In the genomic region with DNA sequence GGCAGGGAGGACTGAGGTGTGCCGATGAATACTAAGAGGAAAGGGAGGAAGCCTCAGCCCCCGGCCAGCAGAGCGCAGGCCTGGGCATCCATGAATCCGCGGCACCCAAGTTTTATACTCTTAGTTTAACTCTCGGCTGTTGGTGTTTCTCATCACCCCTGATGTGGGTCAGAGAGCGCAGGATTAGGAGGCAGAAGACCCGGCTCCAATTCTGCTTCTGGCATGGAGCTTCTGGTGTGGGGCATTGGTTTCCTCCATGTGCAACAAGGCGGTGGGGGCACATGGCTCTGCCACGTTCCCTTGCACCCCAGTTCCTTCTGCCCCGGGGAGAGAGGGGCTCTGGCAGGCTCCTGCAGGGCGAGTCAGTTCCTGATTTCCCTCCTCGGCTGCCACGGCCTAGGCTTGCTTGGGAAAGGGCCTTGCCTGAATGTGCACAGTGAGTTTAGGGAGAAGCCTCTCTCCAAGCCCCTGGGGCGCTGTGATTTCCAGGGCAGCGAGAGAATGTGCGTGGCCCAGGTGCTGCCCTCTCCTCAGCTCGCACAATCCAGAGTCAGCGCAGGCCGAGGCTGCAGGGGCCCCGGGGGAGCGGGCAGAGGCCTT, we compare ENCODE assay signal across 11 cellular contexts. TPM values are rescaled to one million over a fixed set of nuclear protein-coding genes. Genes with fewer than 3 reads are reported as not detected.
DNase-seq lines count a peak whose midpoint lies in the region; ATAC-seq and TF ChIP-seq lines count a peak whose summit lies in the region.
"Had no signal": no experiment of that assay in that cellular context is flagged by ENCODE, and none has a peak within 500 bp of the region (broad histone marks: within the 10 kb centered on the region; RNA-seq: fewer than 3 reads in every experiment).

No MANE protein-coding gene starts in this region.

- H3K27ac Mint-ChIP-seq in activated naive CD4-positive, alpha-beta T cell treated with anti-CD3 and anti-CD28 coated beads for 36 hours = peak overlapping the region; percentile 96
- H3K27ac Mint-ChIP-seq in activated T-helper 17 cell treated with anti-CD3 and anti-CD28 coated beads, Interleukin-2, amount 50 U/mL, for 72 hours = peak overlapping the region; percentile 82
- H3K27ac Mint-ChIP-seq in type B pancreatic cell = peak overlapping the region; percentile 86

- peaks cover 10% of the 10 kb centered on the region for H3K9me3 Mint-ChIP-seq in activated naive CD4-positive, alpha-beta T cell treated with anti-CD3 and anti-CD28 coated beads for 36 hours
- H3K9me3 Mint-ChIP-seq in activated T-helper 17 cell treated with anti-CD3 and anti-CD28 coated beads, Interleukin-2, amount 50 U/mL, for 72 hours = no peaks in the 10 kb centered on the region
- H3K9me3 Mint-ChIP-seq in type B pancreatic cell = no peaks in the 10 kb centered on the region

- H3K36me3 Mint-ChIP-seq in activated naive CD4-positive, alpha-beta T cell treated with anti-CD3 and anti-CD28 coated beads for 36 hours (ENCODE audit: low read depth) = peaks cover 10% of the 10 kb centered on the region
- no peaks in the 10 kb centered on the region for H3K36me3 Mint-ChIP-seq in activated T-helper 17 cell treated with anti-CD3 and anti-CD28 coated beads, Interleukin-2, amount 50 U/mL, for 72 hours (ENCODE audit: low read depth)
- H3K36me3 Mint-ChIP-seq in type B pancreatic cell = peaks cover 16% of the 10 kb centered on the region

- intact Hi-C loops in activated naive CD4-positive, alpha-beta T cell treated with anti-CD3 and anti-CD28 coated beads for 36 hours (cut with micrococcal nuclease) = loop anchor here (1.0 to 5.0 kb wide), 12 partner anchors 16 to 439 kb away; a partner anchor contains a TSS

- CTCF ChIA-PET in activated naive CD4-positive, alpha-beta T cell treated with anti-CD3 and anti-CD28 coated beads for 36 hours (lab: Charles Lee) = interaction anchor here (0.9 to 4.1 kb wide), 10 partner anchors 8 to 67 kb away, joined by 3 to 54 read pairs (median 10); no protein-coding TSS in a partner anchor

- peak overlapping the region; percentile 64 for H3K4me3 Mint-ChIP-seq in activated naive CD4-positive, alpha-beta T cell treated with anti-CD3 and anti-CD28 coated beads for 36 hours
- peak overlapping the region; percentile 77 for H3K4me3 Mint-ChIP-seq in activated T-helper 17 cell treated with anti-CD3 and anti-CD28 coated beads, Interleukin-2, amount 50 U/mL, for 72 hours
- H3K4me3 Mint-ChIP-seq in type B pancreatic cell = peak overlapping the region; percentile 80

- TF ChIP-seq CTCF in type B pancreatic cell (conservative IDR thresholded peaks at IDR 0.05) = no peak

- H3K4me1 Mint-ChIP-seq in activated naive CD4-positive, alpha-beta T cell treated with anti-CD3 and anti-CD28 coated beads for 36 hours (ENCODE audit: low read depth) = peaks cover 28% of the 10 kb centered on the region
- peaks cover 29% of the 10 kb centered on the region for H3K4me1 Mint-ChIP-seq in activated T-helper 17 cell treated with anti-CD3 and anti-CD28 coated beads, Interleukin-2, amount 50 U/mL, for 72 hours
- H3K4me1 Mint-ChIP-seq in type B pancreatic cell (ENCODE audit: unreplicated experiment) = peaks cover 14% of the 10 kb centered on the region

- no peak for ATAC-seq in activated T-helper 17 cell treated with anti-CD3 and anti-CD28 coated beads, Interleukin-2, amount 50 U/mL, for 72 hours (replicated peaks)
- ATAC-seq in left lobe of liver = no peak
- ATAC-seq in HG03108 (IDR thresholded peaks at IDR 0.05; ENCODE audit: unreplicated experiment) = no peak

- H3K27me3 Mint-ChIP-seq in activated naive CD4-positive, alpha-beta T cell treated with anti-CD3 and anti-CD28 coated beads for 36 hours (ENCODE audit: low read depth) = no peaks in the 10 kb centered on the region
- H3K27me3 Mint-ChIP-seq in activated T-helper 17 cell treated with anti-CD3 and anti-CD28 coated beads, Interleukin-2, amount 50 U/mL, for 72 hours = no peaks in the 10 kb centered on the region
- H3K27me3 Mint-ChIP-seq in type B pancreatic cell = peaks cover 3% of the 10 kb centered on the region

- DNase-seq in activated naive CD4-positive, alpha-beta T cell treated with anti-CD3 and anti-CD28 coated beads for 36 hours = no peak
- DNase-seq in activated naive CD4-positive, alpha-beta T cell (lab: John Stamatoyannopoulos, UW) = no peak
- DNase-seq in left lobe of liver (ENCODE audit: low spot score) (peak; percentile 39), type B pancreatic cell (ENCODE audit: extremely low spot score, unreplicated experiment) (no peak), DMS153 (lab: John Stamatoyannopoulos, UW) (no peak), NCI-H2081 (lab: John Stamatoyannopoulos, UW) (no peak)
- DNase-seq: caudate nucleus, GDM1, left cardiac atrium had no signal

RNA-seq across cellular contexts. Expression of a gene that starts 36.2 kb away (rescaled TPM):
- total RNA-seq in activated naive CD4-positive, alpha-beta T cell treated with anti-CD3 and anti-CD28 coated beads for 36 hours = 10 to 100 TPM; 53.0 to 53.5 TPM
- 10 to 100 TPM; 55.2 to 64.6 TPM for total RNA-seq in activated T-helper 17 cell treated with anti-CD3 and anti-CD28 coated beads, Interleukin-2, amount 50 U/mL, for 72 hours
- 8.3 TPM for total RNA-seq in left lobe of liver
- total RNA-seq in type B pancreatic cell (ENCODE audit: low replicate concordance) = 97.6 and 139 TPM in 2 replicates
